ENCODE assay signal across 9 cellular contexts in genomic region chr15:40511472-40512133, GRCh38. TPM values are rescaled to one million over a fixed set of nuclear protein-coding genes. Genes with fewer than 3 reads are reported as not detected.
A peak's percentile ranks its signal among the peaks of the same experiment; 100 is the strongest.
DNase-seq lines count a peak whose midpoint lies in the region; ATAC-seq, FAIRE-seq and TF ChIP-seq lines count a peak whose summit lies in the region.
"Had no signal": no experiment of that assay in that cellular context is flagged by ENCODE, and none has a peak within 500 bp of the region (broad histone marks: within the 10 kb centered on the region; RNA-seq: fewer than 3 reads in every experiment).

No MANE protein-coding gene starts in this region.

- H3K9ac ChIP-seq in HepG2 (ENCODE audit: insufficient read depth, low read depth, low read length): 0 out of 2 replicates have a peak overlapping the region, but pooled peaks have one; percentile 13

- in situ Hi-C loops in HepG2 (cut with HindIII; ENCODE audit: extremely low pct_ligation_motif_present, low pct_unique_long_range_greater_than_20kb): loop anchor here (5.0 kb wide), 1 partner anchor 69 kb away; the partner anchor contains the start of gene BAHD1

- CTCF ChIA-PET in HepG2 (lab: Yijun Ruan, JAX; ENCODE audit: low intra/inter-chr PET ratio, low total read pairs): no interaction called here

- no peaks in the 10 kb centered on the region for H3K36me3 Mint-ChIP-seq in dendritic cell treated with granulocyte-macrophage colony-stimulating factor and Interleukin-4, amounts not matched to agents 40 ng/mL and 50 ng/mL, for 4 days (ENCODE audit: low read depth)

- TF ChIP-seq CTCF in HepG2 (CRISPR knock-in tag; IDR thresholded peaks at IDR 0.05): peak; percentile 41

- TF ChIP-seq RAD21 in HepG2 (CRISPR knock-in tag; IDR thresholded peaks at IDR 0.05): peak; percentile 36; the same call in 1 of the 2 replicates

- H3K27me3 ChIP-seq in HepG2 (ENCODE audit: control insufficient read depth in 1 of 2, insufficient read depth in 2 of 2, low read length in 2 of 2): peaks cover 4 to 25% of the 10 kb centered on the region in 2 experiments; a peak in 4 of 5 replicates

- TF ChIP-seq POLR2A in HepG2 (IDR thresholded peaks at IDR 0.05; ENCODE audit: insufficient read depth in 1 of 2, low read depth in 2 of 2, low read length in 2 of 2): no peak

- peaks cover 28% of the 10 kb centered on the region for H3K4me1 Mint-ChIP-seq in dendritic cell treated with granulocyte-macrophage colony-stimulating factor and Interleukin-4, amounts not matched to agents 40 ng/mL and 50 ng/mL, for 4 days (ENCODE audit: low read depth)
- H3K4me1 Mint-ChIP-seq in stimulated activated naive CD8-positive, alpha-beta T cell treated with anti-CD3 and anti-CD28 coated beads, Interleukin-15, amount 100 ng/mL, for 72 hours: peaks cover 26% of the 10 kb centered on the region

- H3K4me3 Mint-ChIP-seq in dendritic cell treated with granulocyte-macrophage colony-stimulating factor and Interleukin-4, amounts not matched to agents 40 ng/mL and 50 ng/mL, for 4 days: peak overlapping the region; percentile 79
- H3K4me3 Mint-ChIP-seq in stimulated activated naive CD8-positive, alpha-beta T cell treated with anti-CD3 and anti-CD28 coated beads, Interleukin-15, amount 100 ng/mL, for 72 hours: peak overlapping the region; percentile 81 to 85

- peak; percentile 9 for DNase-seq in NCI-H2029 (lab: John Stamatoyannopoulos, UW)
- no peak for DNase-seq in NCI-H2029 treated with DMSO at 0.1 percent for 48 hours (lab: John Stamatoyannopoulos, UW)
- peak; percentile 34 for DNase-seq in SK-N-DZ (ENCODE audit: low spot score)
- peak; percentile 62 for DNase-seq in HepG2 (ENCODE audit: low spot score)
- DNase-seq in stimulated activated naive CD8-positive, alpha-beta T cell treated with anti-CD3 and anti-CD28 coated beads, Interleukin-15, amount 100 ng/mL, for 72 hours: peak; percentile 23 to 31
- no peak for DNase-seq in GOT3 (lab: John Stamatoyannopoulos, UW)
- DNase-seq: DND-41 had no signal

- peaks cover 25% of the 10 kb centered on the region for H3K4me1 ChIP-seq in HepG2 (ENCODE audit: insufficient read depth, low read length)

- no peak for FAIRE-seq in HepG2 (lab: Jason Lieb, UNC)

- 3% methylated on average over 39 of the region's 61 CpGs for WGBS in HepG2 (ENCODE audit: low lambda C conversion rate)

- H3K27me3 Mint-ChIP-seq in dendritic cell treated with granulocyte-macrophage colony-stimulating factor and Interleukin-4, amounts not matched to agents 40 ng/mL and 50 ng/mL, for 4 days: peaks cover 71% of the 10 kb centered on the region
- peaks cover 63% of the 10 kb centered on the region for H3K27me3 Mint-ChIP-seq in stimulated activated naive CD8-positive, alpha-beta T cell treated with anti-CD3 and anti-CD28 coated beads, Interleukin-15, amount 100 ng/mL, for 72 hours

- no peak overlapping the region for H3K27ac ChIP-seq in HepG2 (ENCODE audit: extremely low read length, insufficient read depth, low read length)

- H3K27ac Mint-ChIP-seq in dendritic cell treated with granulocyte-macrophage colony-stimulating factor and Interleukin-4, amounts not matched to agents 40 ng/mL and 50 ng/mL, for 4 days: no peak overlapping the region
- peak overlapping the region; percentile 20 to 66 for H3K27ac Mint-ChIP-seq in stimulated activated naive CD8-positive, alpha-beta T cell treated with anti-CD3 and anti-CD28 coated beads, Interleukin-15, amount 100 ng/mL, for 72 hours

- TF ChIP-seq EP300 in HepG2 (IDR thresholded peaks at IDR 0.05; ENCODE audit: low read depth in 2 of 2, low read length in 2 of 2) (peak in 1 of 2 experiments; percentile 34; a peak in 1 of 4 replicates), HepG2 (CRISPR knock-in tag; IDR thresholded peaks at IDR 0.05; ENCODE audit: borderline replicate concordance) (no peak)

- BruUV-seq in HepG2 (replicated peaks; lab: Mats Ljungman, UMichigan): no TSS peak

- no peaks in the 10 kb centered on the region for H3K36me3 ChIP-seq in HepG2 (replicated peaks in 1 of 2; ENCODE audit: control insufficient read depth in 1 of 2, insufficient read depth in 2 of 2, low read length in 2 of 2)

- H3K9me3 ChIP-seq in HepG2 (ENCODE audit: low read length): no peaks in the 10 kb centered on the region

- H3K79me2 ChIP-seq in HepG2 (ENCODE audit: insufficient read depth, low read length): no peaks in the 10 kb centered on the region

- intact Hi-C loops in dendritic cell treated with granulocyte-macrophage colony-stimulating factor and Interleukin-4, amounts not matched to agents 40 ng/mL and 50 ng/mL, for 4 days (cut with micrococcal nuclease): no loop called here
- intact Hi-C loops in HepG2 (cut with micrococcal nuclease; ENCODE audit: unreplicated experiment): no loop called here

- no peaks in the 10 kb centered on the region for H3K9me3 Mint-ChIP-seq in dendritic cell treated with granulocyte-macrophage colony-stimulating factor and Interleukin-4, amounts not matched to agents 40 ng/mL and 50 ng/mL, for 4 days
- no peaks in the 10 kb centered on the region for H3K9me3 Mint-ChIP-seq in stimulated activated naive CD8-positive, alpha-beta T cell treated with anti-CD3 and anti-CD28 coated beads, Interleukin-15, amount 100 ng/mL, for 72 hours

- peak overlapping the region; percentile 46 to 69 (median 55); a peak in 5 of 6 replicates for H3K4me3 ChIP-seq in HepG2 (replicated peaks in 1 of 3; ENCODE audit: insufficient read depth in 1 of 3, low read depth in 2 of 3, low read length in 3 of 3)

- ATAC-seq in HG02610 (IDR thresholded peaks at IDR 0.05; ENCODE audit: unreplicated experiment) (peak; percentile 43), HepG2 (peak; percentile 89)
- peak; percentile 57 for ATAC-seq in stimulated activated naive CD8-positive, alpha-beta T cell treated with anti-CD3 and anti-CD28 coated beads, Interleukin-15, amount 100 ng/mL, for 72 hours

- POLR2A ChIA-PET in HepG2 (lab: Yijun Ruan, JAX): interaction anchor here (2.1 kb wide), 1 partner anchor 53 kb away, joined by 4 read pairs; the partner anchor contains the start of gene CCDC32

- H4K20me1 ChIP-seq in HepG2 (ENCODE audit: insufficient read depth, low read length): no peaks in the 10 kb centered on the region

- no peak overlapping the region for H2AFZ ChIP-seq in HepG2 (ENCODE audit: low read length)

- peak overlapping the region; percentile 84 for H3K4me2 ChIP-seq in HepG2 (ENCODE audit: low read depth, low read length)

RNA-seq across cellular contexts. Expression of gene CHST14, which starts 40.8 kb away (rescaled TPM):
- 16.2 and 18.3 TPM in 2 replicates for polyA plus RNA-seq in SK-N-DZ (2014; cell fraction: cytosol; rRNA removed)
- polyA plus RNA-seq in SK-N-DZ (2014; cell fraction: nucleus; rRNA removed): 5.8 and 7.1 TPM in 2 replicates
- 6.4 and 12.4 TPM in 2 replicates for total RNA-seq in HepG2 (2016; rRNA removed; fragmentation: Illumina TruSeq; extraction: Trizol)
- 1.7 and 1.9 TPM in 2 replicates for total RNA-seq in HepG2 (2016; cell fraction: cytosol; rRNA removed; fragmentation: Illumina TruSeq; extraction: Trizol; ENCODE audit: low read depth)
- total RNA-seq in HepG2 (2016; cell fraction: insoluble cytoplasmic fraction; rRNA removed; fragmentation: Illumina TruSeq; extraction: Trizol): 5.9 and 12.8 TPM in 2 replicates
- 6.3 and 7.3 TPM in 2 replicates for total RNA-seq in HepG2 (2016; cell fraction: membrane; rRNA removed; fragmentation: Illumina TruSeq; extraction: Trizol)
- 12.7 and 15.0 TPM in 2 replicates for total RNA-seq in HepG2 (2016; cell fraction: nucleus; rRNA removed; fragmentation: Illumina TruSeq; extraction: Trizol)
- 8.6 and 8.9 TPM in 2 replicates for polyA plus RNA-seq in HepG2 (2011; rRNA removed)
- polyA plus RNA-seq in HepG2 (2011; cell fraction: cytosol; rRNA removed): 9.6 and 9.8 TPM in 2 replicates
- 4.4 and 4.5 TPM in 2 replicates for polyA plus RNA-seq in HepG2 (2011; cell fraction: nucleus; rRNA removed)
- polyA plus RNA-seq in HepG2 (2012): 9.6 and 9.8 TPM in 2 replicates
- polyA plus RNA-seq in HepG2 (2016; cell fraction: cytosol; fragmentation: Illumina TruSeq; extraction: Trizol; ENCODE audit: low read depth): 3.1 and 3.8 TPM in 2 replicates
- polyA plus RNA-seq in HepG2 (2016; cell fraction: insoluble cytoplasmic fraction; fragmentation: Illumina TruSeq; extraction: Trizol; ENCODE audit: low read depth): 10.8 and 12.3 TPM in 2 replicates
- 6.3 and 7.2 TPM in 2 replicates for polyA plus RNA-seq in HepG2 (2016; cell fraction: membrane; fragmentation: Illumina TruSeq; extraction: Trizol; ENCODE audit: low read depth)
- polyA plus RNA-seq in HepG2 (2016; cell fraction: nucleus; fragmentation: Illumina TruSeq; extraction: Trizol; ENCODE audit: insufficient read depth, low read depth): 35.3 and 38.8 TPM in 2 replicates
- 10.7 and 13.2 TPM in 2 replicates for polyA minus RNA-seq in HepG2 (2011; rRNA and poly(A)+ RNA removed; ENCODE audit: low replicate concordance)
- polyA minus RNA-seq in HepG2 (2011; cell fraction: cytosol; rRNA and poly(A)+ RNA removed): 7.1 and 8.4 TPM in 2 replicates
- 3.0 and 3.2 TPM in 2 replicates for polyA minus RNA-seq in HepG2 (2011; cell fraction: nucleus; rRNA and poly(A)+ RNA removed)

RNA-seq across cellular contexts. Expression of gene CCDC32, which starts 53.2 kb away (rescaled TPM):
- 10.5 and 12.5 TPM in 2 replicates for polyA plus RNA-seq in SK-N-DZ (2014; cell fraction: cytosol; rRNA removed)
- polyA plus RNA-seq in SK-N-DZ (2014; cell fraction: nucleus; rRNA removed): 10.4 and 11.5 TPM in 2 replicates
- total RNA-seq in HepG2 (2016; rRNA removed; fragmentation: Illumina TruSeq; extraction: Trizol): 23.2 and 26.3 TPM in 2 replicates
- 3.1 and 3.3 TPM in 2 replicates for total RNA-seq in HepG2 (2016; cell fraction: cytosol; rRNA removed; fragmentation: Illumina TruSeq; extraction: Trizol; ENCODE audit: low read depth)
- 20.5 and 28.7 TPM in 2 replicates for total RNA-seq in HepG2 (2016; cell fraction: insoluble cytoplasmic fraction; rRNA removed; fragmentation: Illumina TruSeq; extraction: Trizol)
- total RNA-seq in HepG2 (2016; cell fraction: membrane; rRNA removed; fragmentation: Illumina TruSeq; extraction: Trizol): 5.6 and 8.7 TPM in 2 replicates
- total RNA-seq in HepG2 (2016; cell fraction: nucleus; rRNA removed; fragmentation: Illumina TruSeq; extraction: Trizol): 13.2 and 14.8 TPM in 2 replicates
- polyA plus RNA-seq in HepG2 (2011; rRNA removed): 6.6 and 10.8 TPM in 2 replicates
- polyA plus RNA-seq in HepG2 (2011; cell fraction: cytosol; rRNA removed): 14.2 and 21.1 TPM in 2 replicates
- 2.8 and 8.6 TPM in 2 replicates for polyA plus RNA-seq in HepG2 (2011; cell fraction: nucleus; rRNA removed)
- 11.8 and 14.4 TPM in 2 replicates for polyA plus RNA-seq in HepG2 (2012)
- 1.9 and 2.4 TPM in 2 replicates for polyA plus RNA-seq in HepG2 (2016; cell fraction: cytosol; fragmentation: Illumina TruSeq; extraction: Trizol; ENCODE audit: low read depth)
- 24.5 and 29.8 TPM in 2 replicates for polyA plus RNA-seq in HepG2 (2016; cell fraction: insoluble cytoplasmic fraction; fragmentation: Illumina TruSeq; extraction: Trizol; ENCODE audit: low read depth)
- 3.8 and 4.4 TPM in 2 replicates for polyA plus RNA-seq in HepG2 (2016; cell fraction: membrane; fragmentation: Illumina TruSeq; extraction: Trizol; ENCODE audit: low read depth)
- 13.5 and 15.0 TPM in 2 replicates for polyA plus RNA-seq in HepG2 (2016; cell fraction: nucleus; fragmentation: Illumina TruSeq; extraction: Trizol; ENCODE audit: insufficient read depth, low read depth)
- polyA minus RNA-seq in HepG2 (2011; rRNA and poly(A)+ RNA removed; ENCODE audit: low replicate concordance): 6.2 and 20.2 TPM in 2 replicates
- polyA minus RNA-seq in HepG2 (2011; cell fraction: cytosol; rRNA and poly(A)+ RNA removed): 2.2 and 3.0 TPM in 2 replicates
- polyA minus RNA-seq in HepG2 (2011; cell fraction: nucleus; rRNA and poly(A)+ RNA removed): 11.7 and 16.2 TPM in 2 replicates

RNA-seq across cellular contexts. Expression of gene RPUSD2, which starts 57.5 kb away (rescaled TPM):
- 18.4 and 20.7 TPM in 2 replicates for polyA plus RNA-seq in SK-N-DZ (2014; cell fraction: cytosol; rRNA removed)
- 9.3 and 16.6 TPM in 2 replicates for polyA plus RNA-seq in SK-N-DZ (2014; cell fraction: nucleus; rRNA removed)
- total RNA-seq in HepG2 (2016; rRNA removed; fragmentation: Illumina TruSeq; extraction: Trizol): 14.5 and 18.8 TPM in 2 replicates
- 2.9 and 3.0 TPM in 2 replicates for total RNA-seq in HepG2 (2016; cell fraction: cytosol; rRNA removed; fragmentation: Illumina TruSeq; extraction: Trizol; ENCODE audit: low read depth)
- total RNA-seq in HepG2 (2016; cell fraction: insoluble cytoplasmic fraction; rRNA removed; fragmentation: Illumina TruSeq; extraction: Trizol): 15.5 and 15.8 TPM in 2 replicates
- total RNA-seq in HepG2 (2016; cell fraction: membrane; rRNA removed; fragmentation: Illumina TruSeq; extraction: Trizol): 4.9 and 5.5 TPM in 2 replicates
- total RNA-seq in HepG2 (2016; cell fraction: nucleus; rRNA removed; fragmentation: Illumina TruSeq; extraction: Trizol): 7.0 and 7.2 TPM in 2 replicates
- 8.6 and 9.8 TPM in 2 replicates for polyA plus RNA-seq in HepG2 (2011; rRNA removed)
- polyA plus RNA-seq in HepG2 (2011; cell fraction: cytosol; rRNA removed): 8.2 and 9.4 TPM in 2 replicates
- 3.9 and 4.4 TPM in 2 replicates for polyA plus RNA-seq in HepG2 (2011; cell fraction: nucleus; rRNA removed)
- polyA plus RNA-seq in HepG2 (2012): 5.9 and 6.6 TPM in 2 replicates
- 2.0 and 2.8 TPM in 2 replicates for polyA plus RNA-seq in HepG2 (2016; cell fraction: cytosol; fragmentation: Illumina TruSeq; extraction: Trizol; ENCODE audit: low read depth)
- polyA plus RNA-seq in HepG2 (2016; cell fraction: insoluble cytoplasmic fraction; fragmentation: Illumina TruSeq; extraction: Trizol; ENCODE audit: low read depth): 16.4 and 19.6 TPM in 2 replicates
- polyA plus RNA-seq in HepG2 (2016; cell fraction: membrane; fragmentation: Illumina TruSeq; extraction: Trizol; ENCODE audit: low read depth): 2.8 TPM in 2 replicates
- polyA plus RNA-seq in HepG2 (2016; cell fraction: nucleus; fragmentation: Illumina TruSeq; extraction: Trizol; ENCODE audit: insufficient read depth, low read depth): 10.3 and 12.6 TPM in 2 replicates
- polyA minus RNA-seq in HepG2 (2011; rRNA and poly(A)+ RNA removed; ENCODE audit: low replicate concordance): 17.0 and 44.9 TPM in 2 replicates
- polyA minus RNA-seq in HepG2 (2011; cell fraction: cytosol; rRNA and poly(A)+ RNA removed): 4.4 and 6.0 TPM in 2 replicates
- polyA minus RNA-seq in HepG2 (2011; cell fraction: nucleus; rRNA and poly(A)+ RNA removed): 5.8 and 6.1 TPM in 2 replicates

Comparison
In these comparisons a context has a peak if more than half of its experiments do, and no peak if none do; other contexts are left out.
1. DNase-seq: peak in NCI-H2029 (single experiment), SK-N-DZ (single experiment), HepG2 (single experiment) and stimulated activated naive CD8-positive, alpha-beta T cell treated with anti-CD3 and anti-CD28 coated beads, Interleukin-15, amount 100 ng/mL, for 72 hours (2 of 2); none in NCI-H2029 treated with DMSO at 0.1 percent for 48 hours (single experiment) and GOT3 (single experiment).
2. Peak in every context shown above with its lines, with median percentiles within 50 percentile points of each other: ATAC-seq.